In the genomic region with DNA sequence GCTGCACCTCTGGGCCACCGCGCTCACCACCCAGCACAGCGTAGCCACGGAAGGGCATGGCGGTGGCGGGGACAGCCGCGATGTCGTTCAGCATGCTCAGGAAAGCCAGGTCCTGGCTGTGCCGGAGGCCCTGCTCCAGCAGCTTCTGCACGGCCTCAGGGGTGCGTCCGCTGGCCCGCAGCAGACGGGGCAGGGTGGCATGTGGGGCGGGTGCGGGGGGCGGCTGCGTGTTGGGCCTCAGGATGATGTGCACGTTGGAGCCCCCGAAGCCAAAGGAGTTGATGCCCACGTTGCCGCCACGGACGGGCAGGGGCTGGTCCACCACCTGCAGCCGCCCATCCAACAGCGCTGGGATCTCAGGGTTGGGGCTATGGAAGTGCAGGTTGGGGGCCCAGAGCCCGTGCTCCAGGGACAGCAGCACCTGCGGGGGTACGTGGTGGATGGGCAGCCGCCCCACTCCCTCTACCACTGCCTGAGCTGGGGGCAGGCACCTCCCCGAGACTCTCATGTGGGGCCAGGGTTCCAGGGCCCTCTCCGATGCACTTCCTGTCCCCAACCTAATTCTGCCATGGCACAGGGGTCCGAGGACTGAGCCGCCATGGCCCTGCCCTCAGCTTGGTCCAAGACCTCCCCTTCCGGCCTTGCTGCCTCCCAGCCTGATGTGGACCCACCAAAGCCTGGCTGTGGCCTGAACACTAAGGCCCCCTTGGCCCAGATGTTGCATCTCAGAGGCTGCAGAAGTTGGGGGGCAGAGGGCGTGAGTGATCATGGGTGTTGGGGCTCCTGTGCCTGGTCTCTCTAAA, we compare ENCODE assay signal across 1 cellular context.
TF ChIP-seq lines count a peak whose summit lies in the region.

No MANE protein-coding gene starts in this region.

TF ChIP-seq in HepG2, 621 proteins besides CTCF, POLR2A, EP300 and RAD21 (continued from another document and continues in another):
- TF ChIP-seq, protein P1, sequence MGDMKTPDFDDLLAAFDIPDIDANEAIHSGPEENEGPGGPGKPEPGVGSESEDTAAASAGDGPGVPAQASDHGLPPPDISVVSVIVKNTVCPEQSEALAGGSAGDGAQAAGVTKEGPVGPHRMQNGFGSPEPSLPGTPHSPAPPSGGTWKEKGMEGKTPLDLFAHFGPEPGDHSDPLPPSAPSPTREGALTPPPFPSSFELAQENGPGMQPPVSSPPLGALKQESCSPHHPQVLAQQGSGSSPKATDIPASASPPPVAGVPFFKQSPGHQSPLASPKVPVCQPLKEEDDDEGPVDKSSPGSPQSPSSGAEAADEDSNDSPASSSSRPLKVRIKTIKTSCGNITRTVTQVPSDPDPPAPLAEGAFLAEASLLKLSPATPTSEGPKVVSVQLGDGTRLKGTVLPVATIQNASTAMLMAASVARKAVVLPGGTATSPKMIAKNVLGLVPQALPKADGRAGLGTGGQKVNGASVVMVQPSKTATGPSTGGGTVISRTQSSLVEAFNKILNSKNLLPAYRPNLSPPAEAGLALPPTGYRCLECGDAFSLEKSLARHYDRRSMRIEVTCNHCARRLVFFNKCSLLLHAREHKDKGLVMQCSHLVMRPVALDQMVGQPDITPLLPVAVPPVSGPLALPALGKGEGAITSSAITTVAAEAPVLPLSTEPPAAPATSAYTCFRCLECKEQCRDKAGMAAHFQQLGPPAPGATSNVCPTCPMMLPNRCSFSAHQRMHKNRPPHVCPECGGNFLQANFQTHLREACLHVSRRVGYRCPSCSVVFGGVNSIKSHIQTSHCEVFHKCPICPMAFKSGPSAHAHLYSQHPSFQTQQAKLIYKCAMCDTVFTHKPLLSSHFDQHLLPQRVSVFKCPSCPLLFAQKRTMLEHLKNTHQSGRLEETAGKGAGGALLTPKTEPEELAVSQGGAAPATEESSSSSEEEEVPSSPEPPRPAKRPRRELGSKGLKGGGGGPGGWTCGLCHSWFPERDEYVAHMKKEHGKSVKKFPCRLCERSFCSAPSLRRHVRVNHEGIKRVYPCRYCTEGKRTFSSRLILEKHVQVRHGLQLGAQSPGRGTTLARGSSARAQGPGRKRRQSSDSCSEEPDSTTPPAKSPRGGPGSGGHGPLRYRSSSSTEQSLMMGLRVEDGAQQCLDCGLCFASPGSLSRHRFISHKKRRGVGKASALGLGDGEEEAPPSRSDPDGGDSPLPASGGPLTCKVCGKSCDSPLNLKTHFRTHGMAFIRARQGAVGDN (CRISPR knock-in tag; IDR thresholded peaks at IDR 0.05), result peak; percentile 31
- TF ChIP-seq POLR2AphosphoS2 (IDR thresholded peaks at IDR 0.05; ENCODE audit: low read depth, low read length) (peak; percentile 65; the same call in 1 of the 2 replicates), ARNT2 (CRISPR knock-in tag; IDR thresholded peaks at IDR 0.05; ENCODE audit: low read depth) (no peak), RBM22 (optimal IDR thresholded peaks at IDR 0.05; ENCODE audit: low read length) (peak; percentile 95), PLRG1 (conservative IDR thresholded peaks at IDR 0.05) (no peak), ATRX (CRISPR knock-in tag; IDR thresholded peaks at IDR 0.05; ENCODE audit: borderline replicate concordance) (no peak), ZSCAN20 (CRISPR knock-in tag; IDR thresholded peaks at IDR 0.05; ENCODE audit: borderline replicate concordance) (no peak), ZNF101 (CRISPR knock-in tag; IDR thresholded peaks at IDR 0.05; ENCODE audit: borderline replicate concordance, low read depth) (no peak), ATF7 (IDR thresholded peaks at IDR 0.05) (no peak), ATF7 (CRISPR knock-in tag; IDR thresholded peaks at IDR 0.05) (no peak), FLYWCH1 (CRISPR knock-in tag; IDR thresholded peaks at IDR 0.05) (no peak), ZNF274 (CRISPR knock-in tag; IDR thresholded peaks at IDR 0.05) (peak; percentile 23; the same call in 1 of the 2 replicates), CCAR2 (optimal IDR thresholded peaks at IDR 0.05; ENCODE audit: low read depth, low read length) (no peak), KDM6A (CRISPR knock-in tag; IDR thresholded peaks at IDR 0.05; ENCODE audit: low read depth) (no peak), MLLT10 (CRISPR knock-in tag; IDR thresholded peaks at IDR 0.05) (no peak), MEIS1 (CRISPR knock-in tag; IDR thresholded peaks at IDR 0.05; ENCODE audit: borderline replicate concordance) (no peak), ZNF510 (CRISPR knock-in tag; IDR thresholded peaks at IDR 0.05; ENCODE audit: low read depth) (no peak), ZNF121 (CRISPR knock-in tag; IDR thresholded peaks at IDR 0.05) (no peak), ZNF619 (CRISPR knock-in tag; IDR thresholded peaks at IDR 0.05) (no peak), THAP7 (CRISPR knock-in tag; IDR thresholded peaks at IDR 0.05) (no peak), RBM39 (IDR thresholded peaks at IDR 0.05; ENCODE audit: low read depth, low read length, poor library complexity, severe bottlenecking) (peak; percentile 39), ZNF225 (CRISPR knock-in tag; IDR thresholded peaks at IDR 0.05) (no peak), ZNF557 (CRISPR knock-in tag; IDR thresholded peaks at IDR 0.05) (no peak), ZNF451 (CRISPR knock-in tag; IDR thresholded peaks at IDR 0.05) (no peak)
- TF ChIP-seq, protein P2, sequence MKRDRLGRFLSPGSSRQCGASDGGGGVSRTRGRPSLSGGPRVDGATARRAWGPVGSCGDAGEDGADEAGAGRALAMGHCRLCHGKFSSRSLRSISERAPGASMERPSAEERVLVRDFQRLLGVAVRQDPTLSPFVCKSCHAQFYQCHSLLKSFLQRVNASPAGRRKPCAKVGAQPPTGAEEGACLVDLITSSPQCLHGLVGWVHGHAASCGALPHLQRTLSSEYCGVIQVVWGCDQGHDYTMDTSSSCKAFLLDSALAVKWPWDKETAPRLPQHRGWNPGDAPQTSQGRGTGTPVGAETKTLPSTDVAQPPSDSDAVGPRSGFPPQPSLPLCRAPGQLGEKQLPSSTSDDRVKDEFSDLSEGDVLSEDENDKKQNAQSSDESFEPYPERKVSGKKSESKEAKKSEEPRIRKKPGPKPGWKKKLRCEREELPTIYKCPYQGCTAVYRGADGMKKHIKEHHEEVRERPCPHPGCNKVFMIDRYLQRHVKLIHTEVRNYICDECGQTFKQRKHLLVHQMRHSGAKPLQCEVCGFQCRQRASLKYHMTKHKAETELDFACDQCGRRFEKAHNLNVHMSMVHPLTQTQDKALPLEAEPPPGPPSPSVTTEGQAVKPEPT (CRISPR knock-in tag; IDR thresholded peaks at IDR 0.05; ENCODE audit: low read depth), result no peak
- TF ChIP-seq, protein P3, sequence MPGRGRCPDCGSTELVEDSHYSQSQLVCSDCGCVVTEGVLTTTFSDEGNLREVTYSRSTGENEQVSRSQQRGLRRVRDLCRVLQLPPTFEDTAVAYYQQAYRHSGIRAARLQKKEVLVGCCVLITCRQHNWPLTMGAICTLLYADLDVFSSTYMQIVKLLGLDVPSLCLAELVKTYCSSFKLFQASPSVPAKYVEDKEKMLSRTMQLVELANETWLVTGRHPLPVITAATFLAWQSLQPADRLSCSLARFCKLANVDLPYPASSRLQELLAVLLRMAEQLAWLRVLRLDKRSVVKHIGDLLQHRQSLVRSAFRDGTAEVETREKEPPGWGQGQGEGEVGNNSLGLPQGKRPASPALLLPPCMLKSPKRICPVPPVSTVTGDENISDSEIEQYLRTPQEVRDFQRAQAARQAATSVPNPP (CRISPR knock-in tag; IDR thresholded peaks at IDR 0.05), result 0 out of 2 replicates have a peak, but pooled peaks have one; percentile 55
- TF ChIP-seq, protein P4, sequence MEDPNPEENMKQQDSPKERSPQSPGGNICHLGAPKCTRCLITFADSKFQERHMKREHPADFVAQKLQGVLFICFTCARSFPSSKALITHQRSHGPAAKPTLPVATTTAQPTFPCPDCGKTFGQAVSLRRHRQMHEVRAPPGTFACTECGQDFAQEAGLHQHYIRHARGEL (CRISPR knock-in tag; IDR thresholded peaks at IDR 0.05), result no peak
- TF ChIP-seq, protein P5, sequence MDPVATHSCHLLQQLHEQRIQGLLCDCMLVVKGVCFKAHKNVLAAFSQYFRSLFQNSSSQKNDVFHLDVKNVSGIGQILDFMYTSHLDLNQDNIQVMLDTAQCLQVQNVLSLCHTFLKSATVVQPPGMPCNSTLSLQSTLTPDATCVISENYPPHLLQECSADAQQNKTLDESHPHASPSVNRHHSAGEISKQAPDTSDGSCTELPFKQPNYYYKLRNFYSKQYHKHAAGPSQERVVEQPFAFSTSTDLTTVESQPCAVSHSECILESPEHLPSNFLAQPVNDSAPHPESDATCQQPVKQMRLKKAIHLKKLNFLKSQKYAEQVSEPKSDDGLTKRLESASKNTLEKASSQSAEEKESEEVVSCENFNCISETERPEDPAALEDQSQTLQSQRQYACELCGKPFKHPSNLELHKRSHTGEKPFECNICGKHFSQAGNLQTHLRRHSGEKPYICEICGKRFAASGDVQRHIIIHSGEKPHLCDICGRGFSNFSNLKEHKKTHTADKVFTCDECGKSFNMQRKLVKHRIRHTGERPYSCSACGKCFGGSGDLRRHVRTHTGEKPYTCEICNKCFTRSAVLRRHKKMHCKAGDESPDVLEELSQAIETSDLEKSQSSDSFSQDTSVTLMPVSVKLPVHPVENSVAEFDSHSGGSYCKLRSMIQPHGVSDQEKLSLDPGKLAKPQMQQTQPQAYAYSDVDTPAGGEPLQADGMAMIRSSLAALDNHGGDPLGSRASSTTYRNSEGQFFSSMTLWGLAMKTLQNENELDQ (CRISPR knock-in tag; IDR thresholded peaks at IDR 0.05; ENCODE audit: borderline replicate concordance), result no peak
- TF ChIP-seq, protein P6, sequence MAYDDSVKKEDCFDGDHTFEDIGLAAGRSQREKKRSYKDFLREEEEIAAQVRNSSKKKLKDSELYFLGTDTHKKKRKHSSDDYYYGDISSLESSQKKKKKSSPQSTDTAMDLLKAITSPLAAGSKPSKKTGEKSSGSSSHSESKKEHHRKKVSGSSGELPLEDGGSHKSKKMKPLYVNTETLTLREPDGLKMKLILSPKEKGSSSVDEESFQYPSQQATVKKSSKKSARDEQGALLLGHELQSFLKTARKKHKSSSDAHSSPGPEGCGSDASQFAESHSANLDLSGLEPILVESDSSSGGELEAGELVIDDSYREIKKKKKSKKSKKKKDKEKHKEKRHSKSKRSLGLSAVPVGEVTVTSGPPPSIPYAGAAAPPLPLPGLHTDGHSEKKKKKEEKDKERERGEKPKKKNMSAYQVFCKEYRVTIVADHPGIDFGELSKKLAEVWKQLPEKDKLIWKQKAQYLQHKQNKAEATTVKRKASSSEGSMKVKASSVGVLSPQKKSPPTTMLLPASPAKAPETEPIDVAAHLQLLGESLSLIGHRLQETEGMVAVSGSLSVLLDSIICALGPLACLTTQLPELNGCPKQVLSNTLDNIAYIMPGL (CRISPR knock-in tag; IDR thresholded peaks at IDR 0.05; ENCODE audit: borderline replicate concordance in 1 of 2, low read depth in 1 of 2), result no peak
- TF ChIP-seq, protein P7, sequence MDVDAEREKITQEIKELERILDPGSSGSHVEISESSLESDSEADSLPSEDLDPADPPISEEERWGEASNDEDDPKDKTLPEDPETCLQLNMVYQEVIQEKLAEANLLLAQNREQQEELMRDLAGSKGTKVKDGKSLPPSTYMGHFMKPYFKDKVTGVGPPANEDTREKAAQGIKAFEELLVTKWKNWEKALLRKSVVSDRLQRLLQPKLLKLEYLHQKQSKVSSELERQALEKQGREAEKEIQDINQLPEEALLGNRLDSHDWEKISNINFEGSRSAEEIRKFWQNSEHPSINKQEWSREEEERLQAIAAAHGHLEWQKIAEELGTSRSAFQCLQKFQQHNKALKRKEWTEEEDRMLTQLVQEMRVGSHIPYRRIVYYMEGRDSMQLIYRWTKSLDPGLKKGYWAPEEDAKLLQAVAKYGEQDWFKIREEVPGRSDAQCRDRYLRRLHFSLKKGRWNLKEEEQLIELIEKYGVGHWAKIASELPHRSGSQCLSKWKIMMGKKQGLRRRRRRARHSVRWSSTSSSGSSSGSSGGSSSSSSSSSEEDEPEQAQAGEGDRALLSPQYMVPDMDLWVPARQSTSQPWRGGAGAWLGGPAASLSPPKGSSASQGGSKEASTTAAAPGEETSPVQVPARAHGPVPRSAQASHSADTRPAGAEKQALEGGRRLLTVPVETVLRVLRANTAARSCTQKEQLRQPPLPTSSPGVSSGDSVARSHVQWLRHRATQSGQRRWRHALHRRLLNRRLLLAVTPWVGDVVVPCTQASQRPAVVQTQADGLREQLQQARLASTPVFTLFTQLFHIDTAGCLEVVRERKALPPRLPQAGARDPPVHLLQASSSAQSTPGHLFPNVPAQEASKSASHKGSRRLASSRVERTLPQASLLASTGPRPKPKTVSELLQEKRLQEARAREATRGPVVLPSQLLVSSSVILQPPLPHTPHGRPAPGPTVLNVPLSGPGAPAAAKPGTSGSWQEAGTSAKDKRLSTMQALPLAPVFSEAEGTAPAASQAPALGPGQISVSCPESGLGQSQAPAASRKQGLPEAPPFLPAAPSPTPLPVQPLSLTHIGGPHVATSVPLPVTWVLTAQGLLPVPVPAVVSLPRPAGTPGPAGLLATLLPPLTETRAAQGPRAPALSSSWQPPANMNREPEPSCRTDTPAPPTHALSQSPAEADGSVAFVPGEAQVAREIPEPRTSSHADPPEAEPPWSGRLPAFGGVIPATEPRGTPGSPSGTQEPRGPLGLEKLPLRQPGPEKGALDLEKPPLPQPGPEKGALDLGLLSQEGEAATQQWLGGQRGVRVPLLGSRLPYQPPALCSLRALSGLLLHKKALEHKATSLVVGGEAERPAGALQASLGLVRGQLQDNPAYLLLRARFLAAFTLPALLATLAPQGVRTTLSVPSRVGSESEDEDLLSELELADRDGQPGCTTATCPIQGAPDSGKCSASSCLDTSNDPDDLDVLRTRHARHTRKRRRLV (CRISPR knock-in tag; IDR thresholded peaks at IDR 0.05), result no peak
- TF ChIP-seq, protein P8, sequence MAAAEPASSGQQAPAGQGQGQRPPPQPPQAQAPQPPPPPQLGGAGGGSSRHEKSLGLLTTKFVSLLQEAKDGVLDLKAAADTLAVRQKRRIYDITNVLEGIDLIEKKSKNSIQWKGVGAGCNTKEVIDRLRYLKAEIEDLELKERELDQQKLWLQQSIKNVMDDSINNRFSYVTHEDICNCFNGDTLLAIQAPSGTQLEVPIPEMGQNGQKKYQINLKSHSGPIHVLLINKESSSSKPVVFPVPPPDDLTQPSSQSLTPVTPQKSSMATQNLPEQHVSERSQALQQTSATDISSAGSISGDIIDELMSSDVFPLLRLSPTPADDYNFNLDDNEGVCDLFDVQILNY (CRISPR knock-in tag; conservative IDR thresholded peaks at IDR 0.05), result no peak
- TF ChIP-seq, protein P9, sequence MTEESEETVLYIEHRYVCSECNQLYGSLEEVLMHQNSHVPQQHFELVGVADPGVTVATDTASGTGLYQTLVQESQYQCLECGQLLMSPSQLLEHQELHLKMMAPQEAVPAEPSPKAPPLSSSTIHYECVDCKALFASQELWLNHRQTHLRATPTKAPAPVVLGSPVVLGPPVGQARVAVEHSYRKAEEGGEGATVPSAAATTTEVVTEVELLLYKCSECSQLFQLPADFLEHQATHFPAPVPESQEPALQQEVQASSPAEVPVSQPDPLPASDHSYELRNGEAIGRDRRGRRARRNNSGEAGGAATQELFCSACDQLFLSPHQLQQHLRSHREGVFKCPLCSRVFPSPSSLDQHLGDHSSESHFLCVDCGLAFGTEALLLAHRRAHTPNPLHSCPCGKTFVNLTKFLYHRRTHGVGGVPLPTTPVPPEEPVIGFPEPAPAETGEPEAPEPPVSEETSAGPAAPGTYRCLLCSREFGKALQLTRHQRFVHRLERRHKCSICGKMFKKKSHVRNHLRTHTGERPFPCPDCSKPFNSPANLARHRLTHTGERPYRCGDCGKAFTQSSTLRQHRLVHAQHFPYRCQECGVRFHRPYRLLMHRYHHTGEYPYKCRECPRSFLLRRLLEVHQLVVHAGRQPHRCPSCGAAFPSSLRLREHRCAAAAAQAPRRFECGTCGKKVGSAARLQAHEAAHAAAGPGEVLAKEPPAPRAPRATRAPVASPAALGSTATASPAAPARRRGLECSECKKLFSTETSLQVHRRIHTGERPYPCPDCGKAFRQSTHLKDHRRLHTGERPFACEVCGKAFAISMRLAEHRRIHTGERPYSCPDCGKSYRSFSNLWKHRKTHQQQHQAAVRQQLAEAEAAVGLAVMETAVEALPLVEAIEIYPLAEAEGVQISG (CRISPR knock-in tag; IDR thresholded peaks at IDR 0.05), result no peak
